ENCODE assay signal across 1 cellular context in genomic region chr7:131352032-131352431, GRCh38.
TF ChIP-seq lines count a peak whose summit lies in the region.

No MANE protein-coding gene starts in this region.

TF ChIP-seq in WTC11, 78 proteins besides CTCF, POLR2A, EP300 and RAD21 (continued from another document):
- TF ChIP-seq AR (CRISPR knock-in tag; IDR thresholded peaks at IDR 0.05) (no peak), ZNF671 (CRISPR knock-in tag; IDR thresholded peaks at IDR 0.05) (no peak), PREB (CRISPR knock-in tag; IDR thresholded peaks at IDR 0.05; ENCODE audit: borderline replicate concordance) (no peak), ATF6 (CRISPR knock-in tag; IDR thresholded peaks at IDR 0.05) (no peak), STAT6 (CRISPR knock-in tag; conservative IDR thresholded peaks at IDR 0.05; ENCODE audit: low read depth) (no peak), FOXJ3 (CRISPR knock-in tag; IDR thresholded peaks at IDR 0.05; ENCODE audit: borderline replicate concordance) (no peak), ESRRA (CRISPR knock-in tag; IDR thresholded peaks at IDR 0.05; ENCODE audit: borderline replicate concordance) (no peak), GRHL2 (CRISPR knock-in tag; IDR thresholded peaks at IDR 0.05; ENCODE audit: insufficient replicate concordance, severe bottlenecking) (no peak), FOXP4 (CRISPR knock-in tag; IDR thresholded peaks at IDR 0.05) (no peak)
TF ChIP-seq in WTC11: peak in this region for 0.
